Comparison of ENCODE assay signal across 27 cellular contexts in genomic region chr16:49866533-49867155, GRCh38. TPM values are rescaled to one million over a fixed set of nuclear protein-coding genes. Genes with fewer than 3 reads are reported as not detected.
DNase-seq lines count a peak whose midpoint lies in the region; ATAC-seq and TF ChIP-seq lines count a peak whose summit lies in the region.
"Had no signal": no experiment of that assay in that cellular context is flagged by ENCODE, and none has a peak within 500 bp of the region (broad histone marks: within the 10 kb centered on the region; RNA-seq: fewer than 3 reads in every experiment).

No MANE protein-coding gene starts in this region.

- no peak overlapping the region for H3K9ac ChIP-seq in H9 (ENCODE audit: extremely low read depth, insufficient read length, low read length)
- H3K9ac ChIP-seq in trophoblast cell (ENCODE audit: low read length): no peak overlapping the region

- no peak overlapping the region for H4K12ac ChIP-seq in trophoblast cell (ENCODE audit: low read depth, low read length)

- no peaks in the 10 kb centered on the region; the same call in 1 of the 2 replicates for H3K27me3 ChIP-seq in H9 (ENCODE audit: insufficient read depth, low read length)
- peaks cover 2% of the 10 kb centered on the region for H3K27me3 ChIP-seq in layer of hippocampus (ENCODE audit: control insufficient read depth, insufficient read depth, low read length)
- H3K27me3 ChIP-seq in trophoblast cell (ENCODE audit: insufficient read depth, low read length): no peaks in the 10 kb centered on the region
- H3K27me3 ChIP-seq: gastrocnemius medialis, tibial artery had no signal

- POLR2A ChIA-PET in WTC11 (lab: Charles Lee): interaction anchor here (0.5 kb wide), 1 partner anchor 12 kb away, joined by 3 read pairs; no protein-coding TSS in a partner anchor
- POLR2A ChIA-PET in MCF 10A (lab: Yijun Ruan, JAX): no interaction called here

- H2BK120ac ChIP-seq in H9 (ENCODE audit: low read depth, low read length, poor library complexity, severe bottlenecking) (no peak overlapping the region), trophoblast cell (ENCODE audit: insufficient read depth, low read length, poor library complexity) (no peak overlapping the region)

- CTCF ChIA-PET in WTC11 (lab: Charles Lee): interaction anchor here (0.7 to 12.1 kb wide), 6 partner anchors 7 to 91 kb away, joined by 3 to 199 read pairs (median 11); no protein-coding TSS in a partner anchor
- CTCF ChIA-PET in MCF 10A (lab: Yijun Ruan, JAX): interaction anchor here (0.6 to 2.5 kb wide), 3 partner anchors 9 to 711 kb away, joined by 3 to 14 read pairs (median 4); no protein-coding TSS in a partner anchor

- H3K18ac ChIP-seq in H9 (ENCODE audit: insufficient read length, low read depth, low read length): no peak overlapping the region
- H3K18ac ChIP-seq in trophoblast cell (ENCODE audit: low read length): no peak overlapping the region

- no peak overlapping the region for H2BK15ac ChIP-seq in H9 (ENCODE audit: low read depth, low read length)

- no peak overlapping the region for H3K4ac ChIP-seq in H9 (ENCODE audit: low read depth, low read length)
- no peak overlapping the region for H3K4ac ChIP-seq in trophoblast cell (ENCODE audit: low read depth, low read length)

- no peaks in the 10 kb centered on the region for H3K36me3 ChIP-seq in trophoblast cell (ENCODE audit: control insufficient read depth in 1 of 2, insufficient read depth in 2 of 2, low read length in 2 of 2)
- H3K36me3 ChIP-seq: esophagus squamous epithelium, gastrocnemius medialis, prostate gland, tibial artery had no signal

- H3K4me3 ChIP-seq in trophoblast cell (ENCODE audit: low read depth, low read length): no peak overlapping the region
- H3K4me3 ChIP-seq: esophagus squamous epithelium, gastrocnemius medialis, prostate gland, tibial artery had no signal

- no peak overlapping the region for H3K14ac ChIP-seq in H9 (ENCODE audit: insufficient read depth, low read length)
- H3K14ac ChIP-seq in trophoblast cell (ENCODE audit: low read length): peak overlapping the region; percentile 49

- H3K4me1 Mint-ChIP-seq in H9 (peaks cover 33 to 34% of the 10 kb centered on the region in 2 experiments), WTC11 (peaks cover 17% of the 10 kb centered on the region), MCF 10A (ENCODE audit: insufficient read depth, unreplicated experiment) (no peaks in the 10 kb centered on the region)
- H3K4me1 Mint-ChIP-seq: activated CD4-positive, alpha-beta T cell treated with anti-CD3 and anti-CD28 coated beads, Interleukin-2, amount 10 ng/mL, durations not matched to agents 7 days and 5 days; activated CD8-positive, alpha-beta memory T cell treated with anti-CD3 and anti-CD28 coated beads, Interleukin-2, amount 10 ng/mL, durations not matched to agents 7 days and 5 days; activated naive CD4-positive, alpha-beta T cell treated with anti-CD3 and anti-CD28 coated beads, Interleukin-2, amount 50 U/mL, for 24 hours; naive thymus-derived CD8-positive, alpha-beta T cell had no signal

- H3K79me2 ChIP-seq in H9 (ENCODE audit: insufficient read depth, low read length): no peaks in the 10 kb centered on the region
- no peaks in the 10 kb centered on the region for H3K79me2 ChIP-seq in trophoblast cell (ENCODE audit: control insufficient read depth, insufficient read depth, low read length, poor library complexity)

- H4K20me1 ChIP-seq in H9 (ENCODE audit: control insufficient read depth, insufficient read depth, insufficient read length): no peaks in the 10 kb centered on the region

- no peaks in the 10 kb centered on the region for H3K23me2 ChIP-seq in H9 (ENCODE audit: insufficient read length, low read depth, low read length, poor library complexity, severe bottlenecking)

- H3K23ac ChIP-seq in H9 (ENCODE audit: insufficient read length, low read depth, low read length) (no peak overlapping the region), trophoblast cell (ENCODE audit: low read length) (no peak overlapping the region)

- WGBS in H9 (ENCODE audit: extremely low coverage, insufficient read length, low lambda C conversion rate): no CpG with 5 or more reads among the region's 14 CpGs
- no CpG with 5 or more reads among the region's 14 CpGs for WGBS in trophoblast cell (ENCODE audit: extremely low coverage, insufficient coverage, insufficient read length)

- TF ChIP-seq CTCF in H9 (conservative IDR thresholded peaks at IDR 0.05) (no peak), WTC11 (IDR thresholded peaks at IDR 0.05) (no peak), MCF 10A (IDR thresholded peaks at IDR 0.05; ENCODE audit: unreplicated experiment) (no peak)

- H3K27ac ChIP-seq in H9 (ENCODE audit: insufficient read length, low read depth, low read length) (no peak overlapping the region), layer of hippocampus (ENCODE audit: low read depth, low read length) (peak overlapping the region; percentile 60), trophoblast cell (ENCODE audit: low read depth, low read length) (no peak overlapping the region)
- H3K27ac ChIP-seq: gastrocnemius medialis, prostate gland, tibial artery had no signal

- H2AFZ ChIP-seq in H9 (ENCODE audit: low read length): no peak overlapping the region
- peak overlapping the region; percentile 37 for H2AFZ ChIP-seq in trophoblast cell (ENCODE audit: insufficient read depth, low read length, poor library complexity)

- intact Hi-C loops in MCF 10A (cut with micrococcal nuclease): no loop called here

- H4K8ac ChIP-seq in H9 (replicated peaks; ENCODE audit: insufficient read length, low read depth, low read length) (no peak overlapping the region), trophoblast cell (ENCODE audit: low read depth, low read length) (peak overlapping the region; percentile 35)

- no peaks in the 10 kb centered on the region for H3K79me1 ChIP-seq in H9 (ENCODE audit: insufficient read depth, low read depth, low read length, poor library complexity, severe bottlenecking)
- no peaks in the 10 kb centered on the region for H3K79me1 ChIP-seq in trophoblast cell (ENCODE audit: low read length)

- H3K9me3 ChIP-seq in H9 (ENCODE audit: control insufficient read depth, low read depth, low read length) (no peaks in the 10 kb centered on the region), trophoblast cell (ENCODE audit: insufficient read depth, low read depth, low read length) (no peaks in the 10 kb centered on the region)
- H3K9me3 ChIP-seq: esophagus squamous epithelium, gastrocnemius medialis, prostate gland, tibial artery had no signal

- no peak overlapping the region for H3K56ac ChIP-seq in H9 (ENCODE audit: insufficient read length, low read depth, low read length)

- no peak overlapping the region for H3T11ph ChIP-seq in H9 (ENCODE audit: low read length)

- H3K27me3 Mint-ChIP-seq in H9 (ENCODE audit: low read depth): peaks cover 68% of the 10 kb centered on the region
- peaks cover 7% of the 10 kb centered on the region for H3K27me3 Mint-ChIP-seq in WTC11 (ENCODE audit: low read depth)
- peaks cover 55% of the 10 kb centered on the region for H3K27me3 Mint-ChIP-seq in MCF 10A (ENCODE audit: insufficient read depth, unreplicated experiment)

- H3K4me2 ChIP-seq in H9 (ENCODE audit: insufficient read depth, insufficient read length, low read length): no peak overlapping the region
- no peak overlapping the region for H3K4me2 ChIP-seq in trophoblast cell (ENCODE audit: low read length)

- DNase-seq in H9: peak; percentile 68
- DNase-seq in WTC11 (ENCODE audit: low spot score): peak; percentile 58
- DNase-seq in trophoblast cell: no peak
- DNase-seq in occipital lobe (lab: John Stamatoyannopoulos, UW): no peak
- no peak for DNase-seq in MCF 10A (ENCODE audit: unreplicated experiment)
- DNase-seq: activated CD4-positive, alpha-beta T cell treated with anti-CD3 and anti-CD28 coated beads, Interleukin-2, amount 10 ng/mL, durations not matched to agents 7 days and 5 days; activated CD8-positive, alpha-beta memory T cell treated with anti-CD3 and anti-CD28 coated beads, Interleukin-2, amount 10 ng/mL, durations not matched to agents 7 days and 5 days; effector memory CD8-positive, alpha-beta T cell; esophagus squamous epithelium; gastrocnemius medialis; HFFc6; kidney; mesenchymal stem cell; naive thymus-derived CD8-positive, alpha-beta T cell; NCI-H1105 treated with DMSO at 0.1 percent for 48 hours; stimulated activated CD4-positive, alpha-beta T cell treated with anti-CD3 and anti-CD28 coated beads, Interleukin-4, amount 100 ng/mL, for 4 hours; stimulated activated naive CD8-positive, alpha-beta T cell treated with anti-CD3 and anti-CD28 coated beads, Interleukin-15, Interleukin-2, amounts not matched to agents 100 U/mL and 50 U/mL, for 24 hours; T-helper 2 cell; tibial artery had no signal

- H3K36me3 Mint-ChIP-seq in H9 (ENCODE audit: insufficient read depth in 1 of 3, low read depth in 3 of 3): no peaks in the 10 kb centered on the region
- H3K36me3 Mint-ChIP-seq in WTC11: no peaks in the 10 kb centered on the region
- no peaks in the 10 kb centered on the region for H3K36me3 Mint-ChIP-seq in MCF 10A (ENCODE audit: insufficient read depth, unreplicated experiment)
- H3K36me3 Mint-ChIP-seq: activated CD8-positive, alpha-beta memory T cell treated with anti-CD3 and anti-CD28 coated beads, Interleukin-2, amount 10 ng/mL, durations not matched to agents 7 days and 5 days; activated naive CD4-positive, alpha-beta T cell treated with anti-CD3 and anti-CD28 coated beads, Interleukin-2, amount 50 U/mL, for 24 hours; naive thymus-derived CD8-positive, alpha-beta T cell had no signal

- H3K27ac Mint-ChIP-seq in H9 (no peak overlapping the region), WTC11 (no peak overlapping the region), MCF 10A (ENCODE audit: low read depth, unreplicated experiment) (no peak overlapping the region)
- H3K27ac Mint-ChIP-seq: activated CD4-positive, alpha-beta T cell treated with anti-CD3 and anti-CD28 coated beads, Interleukin-2, amount 10 ng/mL, durations not matched to agents 7 days and 5 days; activated CD8-positive, alpha-beta memory T cell treated with anti-CD3 and anti-CD28 coated beads, Interleukin-2, amount 10 ng/mL, durations not matched to agents 7 days and 5 days; activated naive CD4-positive, alpha-beta T cell treated with anti-CD3 and anti-CD28 coated beads, Interleukin-2, amount 50 U/mL, for 24 hours; activated T-helper 1 cell treated with anti-CD3 and anti-CD28 coated beads, Interleukin-12 subunit alpha, Interleukin-12 subunit beta, Interleukin-2, Interleukin-4 antibody, amounts not matched to agents 30 ng/mL and 10 ng/mL and 1 ng/mL, durations not matched to agents 14 hours and 24 hours and 36 hours; effector memory CD8-positive, alpha-beta T cell; HFFc6 had no signal

- no peaks in the 10 kb centered on the region; a peak in 2 of 5 replicates for H3K9me3 Mint-ChIP-seq in H9
- H3K9me3 Mint-ChIP-seq in WTC11: no peaks in the 10 kb centered on the region
- no peaks in the 10 kb centered on the region for H3K9me3 Mint-ChIP-seq in MCF 10A (ENCODE audit: unreplicated experiment)
- H3K9me3 Mint-ChIP-seq: activated CD4-positive, alpha-beta T cell treated with anti-CD3 and anti-CD28 coated beads, Interleukin-2, amount 10 ng/mL, durations not matched to agents 7 days and 5 days; activated naive CD4-positive, alpha-beta T cell treated with anti-CD3 and anti-CD28 coated beads, Interleukin-2, amount 50 U/mL, for 24 hours; activated T-helper 1 cell treated with anti-CD3 and anti-CD28 coated beads, Interleukin-12 subunit alpha, Interleukin-12 subunit beta, Interleukin-2, Interleukin-4 antibody, amounts not matched to agents 30 ng/mL and 10 ng/mL and 1 ng/mL, durations not matched to agents 14 hours and 24 hours and 36 hours; effector memory CD8-positive, alpha-beta T cell; HFFc6; naive thymus-derived CD8-positive, alpha-beta T cell had no signal

- H4K91ac ChIP-seq in H9 (ENCODE audit: insufficient read length, low read depth, low read length) (no peak overlapping the region), trophoblast cell (ENCODE audit: low read depth, low read length) (no peak overlapping the region)

- H2AK5ac ChIP-seq in H9 (ENCODE audit: insufficient read length, low read length) (no peak overlapping the region), trophoblast cell (ENCODE audit: low read length) (no peak overlapping the region)

- BruUV-seq in MCF 10A (replicated peaks; lab: Mats Ljungman, UMichigan): no TSS peak

- H3K4me3 Mint-ChIP-seq in H9 (no peak overlapping the region), WTC11 (no peak overlapping the region), MCF 10A (ENCODE audit: unreplicated experiment) (no peak overlapping the region)
- H3K4me3 Mint-ChIP-seq: activated CD4-positive, alpha-beta T cell treated with anti-CD3 and anti-CD28 coated beads, Interleukin-2, amount 10 ng/mL, durations not matched to agents 7 days and 5 days; activated CD8-positive, alpha-beta memory T cell treated with anti-CD3 and anti-CD28 coated beads, Interleukin-2, amount 10 ng/mL, durations not matched to agents 7 days and 5 days; activated naive CD4-positive, alpha-beta T cell treated with anti-CD3 and anti-CD28 coated beads, Interleukin-2, amount 50 U/mL, for 24 hours; activated T-helper 1 cell treated with anti-CD3 and anti-CD28 coated beads, Interleukin-12 subunit alpha, Interleukin-12 subunit beta, Interleukin-2, Interleukin-4 antibody, amounts not matched to agents 30 ng/mL and 10 ng/mL and 1 ng/mL, durations not matched to agents 14 hours and 24 hours and 36 hours; effector memory CD8-positive, alpha-beta T cell; HFFc6; naive thymus-derived CD8-positive, alpha-beta T cell had no signal

- H3K4me1 ChIP-seq in H9 (ENCODE audit: insufficient read depth, low read length) (peaks cover 8% of the 10 kb centered on the region), trophoblast cell (ENCODE audit: control insufficient read depth in 1 of 2, insufficient read depth in 2 of 2, low read length in 2 of 2) (peaks cover 0 to 2% of the 10 kb centered on the region in 2 experiments)
- H3K4me1 ChIP-seq: gastrocnemius medialis, prostate gland, tibial artery had no signal

- no peak overlapping the region for H2BK12ac ChIP-seq in H9 (ENCODE audit: insufficient read length, low read depth, low read length)
- no peak overlapping the region for H2BK12ac ChIP-seq in trophoblast cell (ENCODE audit: low read length)

- ATAC-seq in WTC11: peak; percentile 93
- no peak for ATAC-seq in GM21367 (IDR thresholded peaks at IDR 0.05; ENCODE audit: unreplicated experiment)
- ATAC-seq in HG02852 (IDR thresholded peaks at IDR 0.05; ENCODE audit: unreplicated experiment): no peak
- ATAC-seq: activated CD8-positive, alpha-beta memory T cell treated with anti-CD3 and anti-CD28 coated beads, Interleukin-2, amount 10 ng/mL, durations not matched to agents 7 days and 5 days; effector memory CD8-positive, alpha-beta T cell; gastrocnemius medialis; naive thymus-derived CD8-positive, alpha-beta T cell; stimulated activated naive CD8-positive, alpha-beta T cell treated with anti-CD3 and anti-CD28 coated beads, Interleukin-15, Interleukin-2, amounts not matched to agents 100 U/mL and 50 U/mL, for 24 hours had no signal

- no peak overlapping the region for H4K5ac ChIP-seq in H9 (ENCODE audit: insufficient read length, low read depth, low read length)

- H2BK20ac ChIP-seq in H9 (ENCODE audit: low read depth, low read length, poor library complexity, severe bottlenecking): no peak overlapping the region

- H2BK5ac ChIP-seq in H9 (ENCODE audit: insufficient read length, low read length) (no peak overlapping the region), trophoblast cell (ENCODE audit: low read depth, low read length, poor library complexity) (no peak overlapping the region)

RNA-seq across cellular contexts. Expression of gene ZNF423, which starts 10.7 kb away (rescaled TPM):
- 51.5 and 54.0 TPM in 2 replicates for total RNA-seq in H9 (2021)
- total RNA-seq in WTC11 (2021): 37.6 to 38.8 TPM (median 38.6 TPM) in 3 replicates
- 9.7 and 10.6 TPM in 2 replicates for polyA plus RNA-seq in trophoblast cell (2013)
- total RNA-seq in occipital lobe: 4.7 TPM
- not detected in 2 replicates for total RNA-seq in MCF 10A (2022)
- total RNA-seq: activated CD4-positive, alpha-beta T cell treated with anti-CD3 and anti-CD28 coated beads, Interleukin-2, amount 10 ng/mL, durations not matched to agents 7 days and 5 days; activated CD8-positive, alpha-beta memory T cell treated with anti-CD3 and anti-CD28 coated beads, Interleukin-2, amount 10 ng/mL, durations not matched to agents 7 days and 5 days; activated T-helper 1 cell treated with anti-CD3 and anti-CD28 coated beads, Interleukin-12 subunit alpha, Interleukin-12 subunit beta, Interleukin-2, Interleukin-4 antibody, amounts not matched to agents 30 ng/mL and 10 ng/mL and 1 ng/mL, durations not matched to agents 14 hours and 24 hours and 36 hours; HFFc6; naive thymus-derived CD8-positive, alpha-beta T cell; NCI-H460; SK-MEL-5 had no signal
- polyA plus RNA-seq: naive thymus-derived CD8-positive, alpha-beta T cell had no signal

Comparison
In these comparisons a context has a peak if more than half of its experiments do, and no peak if none do; other contexts are left out.
1. DNase-seq: peak in H9 (single experiment) and WTC11 (single experiment); none in trophoblast cell (0 of 2), occipital lobe (single experiment) and MCF 10A (single experiment).